In genomic region chr9:97502984-97503861, GRCh38 we compare ENCODE assay signal across 9 cellular contexts. TPM values are rescaled to one million over a fixed set of nuclear protein-coding genes. Genes with fewer than 3 reads are reported as not detected.
A peak's percentile ranks its signal among the peaks of the same experiment; 100 is the strongest.
DNase-seq lines count a peak whose midpoint lies in the region; ATAC-seq lines count a peak whose summit lies in the region.
"Had no signal": no experiment of that assay in that cellular context is flagged by ENCODE, and none has a peak within 500 bp of the region (broad histone marks: within the 10 kb centered on the region; RNA-seq: fewer than 3 reads in every experiment).

No MANE protein-coding gene starts in this region.

- no peak overlapping the region for H3K27ac Mint-ChIP-seq in T-helper 2 cell treated with Interferon-gamma antibody and Interleukin-4, amounts not matched to agents 5 μg/mL and 100 μg/mL, for 36 hours
- H3K27ac Mint-ChIP-seq in activated naive CD8-positive, alpha-beta T cell treated with anti-CD3 and anti-CD28 coated beads, Interleukin-2, amount 50 U/mL, for 24 hours = no peak overlapping the region

- no peak for ATAC-seq in activated naive CD8-positive, alpha-beta T cell treated with anti-CD3 and anti-CD28 coated beads, Interleukin-2, amount 50 U/mL, for 24 hours

- no peak overlapping the region for H2BK15ac ChIP-seq in mesenchymal stem cell (ENCODE audit: low read depth, poor library complexity, severe bottlenecking)

- H3K36me3 Mint-ChIP-seq in T-helper 2 cell treated with Interferon-gamma antibody and Interleukin-4, amounts not matched to agents 5 μg/mL and 100 μg/mL, for 36 hours (ENCODE audit: low read depth) = no peaks in the 10 kb centered on the region
- no peaks in the 10 kb centered on the region for H3K36me3 Mint-ChIP-seq in activated naive CD8-positive, alpha-beta T cell treated with anti-CD3 and anti-CD28 coated beads, Interleukin-2, amount 50 U/mL, for 24 hours (ENCODE audit: low read depth)

- no peak overlapping the region for H4K91ac ChIP-seq in mesenchymal stem cell (ENCODE audit: low read length)

- WGBS in mesenchymal stem cell = 16% methylated on average over 13 of the region's 17 CpGs

- no peaks in the 10 kb centered on the region for H3K79me1 ChIP-seq in mesenchymal stem cell (replicated peaks; ENCODE audit: low read length, poor library complexity, severe bottlenecking)

- H3K4me2 ChIP-seq in mesenchymal stem cell (ENCODE audit: low read length, poor library complexity, severe bottlenecking) = no peak overlapping the region

- no peak overlapping the region for H2BK5ac ChIP-seq in mesenchymal stem cell (ENCODE audit: low read depth, low read length, poor library complexity, severe bottlenecking)

- no peak overlapping the region for H2AK5ac ChIP-seq in mesenchymal stem cell (ENCODE audit: low read length, severe bottlenecking)

- H3K27me3 ChIP-seq in mesenchymal stem cell (ENCODE audit: control insufficient read depth in 1 of 2, insufficient read depth in 1 of 2, low read length in 2 of 2) = peaks cover 42 to 56% of the 10 kb centered on the region in 2 experiments

- peak overlapping the region in 1 of 2 experiments; percentile 72 for H3K4me3 ChIP-seq in mesenchymal stem cell (ENCODE audit: insufficient read depth in 1 of 2, low read depth in 1 of 2, low read length in 2 of 2)

- peak overlapping the region in 1 of 2 experiments; percentile 34 for H3K23ac ChIP-seq in mesenchymal stem cell (ENCODE audit: low read length in 2 of 2)

- H3K4ac ChIP-seq in mesenchymal stem cell (ENCODE audit: low read depth in 1 of 2, low read length in 2 of 2) = no peak overlapping the region

- H3K4me1 ChIP-seq in mesenchymal stem cell (ENCODE audit: control insufficient read depth, insufficient read depth, low read depth, low read length) = peaks cover 19% of the 10 kb centered on the region

- H3K4me3 Mint-ChIP-seq in T-helper 2 cell treated with Interferon-gamma antibody and Interleukin-4, amounts not matched to agents 5 μg/mL and 100 μg/mL, for 36 hours = peak overlapping the region; percentile 63
- H3K4me3 Mint-ChIP-seq in activated naive CD8-positive, alpha-beta T cell treated with anti-CD3 and anti-CD28 coated beads, Interleukin-2, amount 50 U/mL, for 24 hours = peak overlapping the region; percentile 48

- no peak overlapping the region for H2BK12ac ChIP-seq in mesenchymal stem cell (ENCODE audit: low read length in 2 of 2)

- H3K9me3 Mint-ChIP-seq in T-helper 2 cell treated with Interferon-gamma antibody and Interleukin-4, amounts not matched to agents 5 μg/mL and 100 μg/mL, for 36 hours = no peaks in the 10 kb centered on the region
- no peaks in the 10 kb centered on the region for H3K9me3 Mint-ChIP-seq in activated naive CD8-positive, alpha-beta T cell treated with anti-CD3 and anti-CD28 coated beads, Interleukin-2, amount 50 U/mL, for 24 hours

- H4K8ac ChIP-seq in mesenchymal stem cell (ENCODE audit: low read length) = no peak overlapping the region

- peaks cover 13% of the 10 kb centered on the region for H3K4me1 Mint-ChIP-seq in T-helper 2 cell treated with Interferon-gamma antibody and Interleukin-4, amounts not matched to agents 5 μg/mL and 100 μg/mL, for 36 hours (ENCODE audit: low read depth)
- H3K4me1 Mint-ChIP-seq in activated naive CD8-positive, alpha-beta T cell treated with anti-CD3 and anti-CD28 coated beads, Interleukin-2, amount 50 U/mL, for 24 hours = peaks cover 18% of the 10 kb centered on the region

- H3K18ac ChIP-seq in mesenchymal stem cell (ENCODE audit: low read depth in 1 of 2, low read length in 2 of 2) = no peak overlapping the region

- H3K9ac ChIP-seq in mesenchymal stem cell (ENCODE audit: low read length) = no peak overlapping the region

- no peak overlapping the region for H3K14ac ChIP-seq in mesenchymal stem cell (ENCODE audit: low read length in 2 of 2)

- no peak for DNase-seq in T-helper 2 cell treated with Interferon-gamma antibody and Interleukin-4, amounts not matched to agents 5 μg/mL and 100 μg/mL, for 36 hours (ENCODE audit: low spot score)
- DNase-seq in T-helper 2 cell (no peak), iPS-NIHi7 (ENCODE audit: extremely low spot score) (peak; percentile 39), substantia nigra (lab: John Stamatoyannopoulos, UW) (no peak), mesenchymal stem cell (no peak), NCI-H510A (lab: John Stamatoyannopoulos, UW) (no peak)
- DNase-seq in activated naive CD8-positive, alpha-beta T cell treated with anti-CD3 and anti-CD28 coated beads, Interleukin-2, amount 50 U/mL, for 24 hours = no peak
- DNase-seq in activated effector memory CD4-positive, alpha-beta T cell treated with anti-CD3 and anti-CD28 coated beads, Interleukin-2, amount 50 U/mL, for 16 hours = no peak
- DNase-seq: stimulated activated CD4-positive, alpha-beta T cell treated with anti-CD3 and anti-CD28 coated beads, Interleukin-4, amount 100 ng/mL, for 24 hours had no signal

- H3K27me3 Mint-ChIP-seq in T-helper 2 cell treated with Interferon-gamma antibody and Interleukin-4, amounts not matched to agents 5 μg/mL and 100 μg/mL, for 36 hours (ENCODE audit: low read depth) = peaks cover 55% of the 10 kb centered on the region
- H3K27me3 Mint-ChIP-seq in activated naive CD8-positive, alpha-beta T cell treated with anti-CD3 and anti-CD28 coated beads, Interleukin-2, amount 50 U/mL, for 24 hours = peaks cover 48% of the 10 kb centered on the region

- H3K36me3 ChIP-seq in mesenchymal stem cell (ENCODE audit: control insufficient read depth in 1 of 2, insufficient read depth in 2 of 2, low read depth in 1 of 2, low read length in 2 of 2) = no peaks in the 10 kb centered on the region

- H2AFZ ChIP-seq in mesenchymal stem cell (ENCODE audit: low read depth, low read length) = no peak overlapping the region

- H3K9me3 ChIP-seq in mesenchymal stem cell (ENCODE audit: control insufficient read depth, low read length) = no peaks in the 10 kb centered on the region

- H2BK120ac ChIP-seq in mesenchymal stem cell (ENCODE audit: low read depth, low read length) = no peak overlapping the region

- H3K27ac ChIP-seq in substantia nigra (ENCODE audit: low read depth, low read length, poor library complexity, severe bottlenecking) (peak overlapping the region; percentile 16), mesenchymal stem cell (ENCODE audit: low read length, poor library complexity, severe bottlenecking) (no peak overlapping the region)

RNA-seq across cellular contexts. Expression of gene TMOD1, which starts 1.8 kb away (rescaled TPM):
- polyA plus RNA-seq in mesenchymal stem cell (2013, experiment 1 of 2) = 0.72 TPM
- 0.68 TPM for polyA plus RNA-seq in mesenchymal stem cell (2013, experiment 2 of 2)
